Comparison of ENCODE assay signal across 24 cellular contexts in the genomic region with DNA sequence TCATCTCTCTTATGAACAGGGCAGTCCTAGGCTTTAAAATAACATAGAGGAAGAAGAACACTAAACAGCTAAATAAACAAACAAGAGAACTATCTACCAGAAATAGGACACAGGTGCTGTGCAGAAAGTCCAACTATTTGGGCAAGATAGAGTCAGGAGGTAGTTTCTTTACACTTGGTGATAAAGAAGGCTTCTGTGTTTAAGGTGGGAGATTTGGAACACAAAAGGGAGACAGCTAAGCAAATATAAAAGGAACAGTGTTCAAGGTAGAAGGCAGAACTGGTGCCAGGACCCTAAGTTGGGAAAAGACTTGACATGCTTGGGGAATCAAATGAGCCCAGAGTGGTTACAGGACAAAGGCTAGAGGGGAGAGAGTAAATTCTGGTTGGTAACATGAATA.
"Had no signal": no experiment of that assay in that cellular context is flagged by ENCODE, and none has a peak within 500 bp of the region (broad histone marks: within the 10 kb centered on the region; RNA-seq: fewer than 3 reads in every experiment).

No MANE protein-coding gene starts in this region.

- ATAC-seq: heart left ventricle; left colon; left ventricle myocardium superior; natural killer cell treated with Interleukin-12 subunit alpha and Interleukin-12 subunit beta and Interleukin-15 and Interleukin-18, amount 100 ng/mL, for 72 hours; right lobe of liver; stimulated activated effector memory CD8-positive, alpha-beta T cell treated with anti-CD3 and anti-CD28 coated beads, Interleukin-12 subunit alpha, Interleukin-12 subunit beta, amount 100 ng/mL, for 72 hours; upper lobe of right lung had no signal

- H3K27me3 Mint-ChIP-seq: natural killer cell treated with Interleukin-12 subunit alpha and Interleukin-12 subunit beta and Interleukin-15 and Interleukin-18, amount 100 ng/mL, for 72 hours; stimulated activated naive CD8-positive, alpha-beta T cell treated with anti-CD3 and anti-CD28 coated beads, Interleukin-15, Interleukin-2, amounts not matched to agents 100 ng/mL and 50 ng/mL, for 24 hours had no signal

- H3K36me3 ChIP-seq: heart left ventricle, neural progenitor cell, ovary, prostate gland, right lobe of liver, tibial nerve, upper lobe of right lung, vagina had no signal

- H3K27me3 ChIP-seq: heart left ventricle, neural progenitor cell, ovary, right lobe of liver, testis, tibial nerve, upper lobe of right lung, vagina had no signal

- H3K9me3 Mint-ChIP-seq: endodermal cell; neural progenitor cell; stimulated activated naive CD8-positive, alpha-beta T cell treated with anti-CD3 and anti-CD28 coated beads, Interleukin-15, Interleukin-2, amounts not matched to agents 100 ng/mL and 50 ng/mL, for 24 hours had no signal

- H3K27ac ChIP-seq: heart left ventricle, neural progenitor cell, ovary, prostate gland, right lobe of liver, testis, tibial nerve, upper lobe of right lung, vagina had no signal

- H3K9me3 ChIP-seq: ovary, prostate gland, right lobe of liver, testis, upper lobe of right lung, vagina had no signal

- H3K4me3 Mint-ChIP-seq: endodermal cell; natural killer cell treated with Interleukin-12 subunit alpha and Interleukin-12 subunit beta and Interleukin-15 and Interleukin-18, amount 100 ng/mL, for 72 hours; neural progenitor cell; stimulated activated effector memory CD8-positive, alpha-beta T cell treated with anti-CD3 and anti-CD28 coated beads, Interleukin-12 subunit alpha, Interleukin-12 subunit beta, amount 100 ng/mL, for 72 hours; stimulated activated naive CD8-positive, alpha-beta T cell treated with anti-CD3 and anti-CD28 coated beads, Interleukin-15, Interleukin-2, amounts not matched to agents 100 ng/mL and 50 ng/mL, for 24 hours had no signal

- H3K4me3 ChIP-seq: heart left ventricle, lung, neural progenitor cell, ovary, prostate gland, right lobe of liver, testis, tibial nerve, upper lobe of right lung, vagina had no signal

- H3K36me3 Mint-ChIP-seq: natural killer cell treated with Interleukin-12 subunit alpha and Interleukin-12 subunit beta and Interleukin-15 and Interleukin-18, amount 100 ng/mL, for 72 hours; neural progenitor cell; stimulated activated effector memory CD8-positive, alpha-beta T cell treated with anti-CD3 and anti-CD28 coated beads, Interleukin-12 subunit alpha, Interleukin-12 subunit beta, amount 100 ng/mL, for 72 hours had no signal

- H3K27ac Mint-ChIP-seq: endodermal cell; natural killer cell treated with Interleukin-12 subunit alpha and Interleukin-12 subunit beta and Interleukin-15 and Interleukin-18, amount 100 ng/mL, for 72 hours; neural progenitor cell; stimulated activated effector memory CD8-positive, alpha-beta T cell treated with anti-CD3 and anti-CD28 coated beads, Interleukin-12 subunit alpha, Interleukin-12 subunit beta, amount 100 ng/mL, for 72 hours; stimulated activated naive CD8-positive, alpha-beta T cell treated with anti-CD3 and anti-CD28 coated beads, Interleukin-15, Interleukin-2, amounts not matched to agents 100 ng/mL and 50 ng/mL, for 24 hours had no signal

- DNase-seq: effector CD4-positive, alpha-beta T cell; endodermal cell; foreskin melanocyte; heart left ventricle; hippocampal formation; left colon; left ventricle myocardium superior; mesenchymal stem cell; midbrain; nucleus accumbens; ovary; right lobe of liver; stimulated activated CD4-positive, alpha-beta T cell treated with anti-CD3 and anti-CD28 coated beads, Interleukin-4, amount 100 ng/mL, for 1 hour; stimulated activated CD8-positive, alpha-beta memory T cell treated with anti-CD3 and anti-CD28 coated beads, Interleukin-4, amount 100 ng/mL, for 48 hours; testis; upper lobe of right lung had no signal

- H3K4me1 ChIP-seq: neural progenitor cell, prostate gland, right lobe of liver, tibial nerve, upper lobe of right lung, vagina had no signal
